In genomic region chr1:36150296-36151132, GRCh38 we compare ENCODE assay signal across 8 cellular contexts. TPM values are rescaled to one million over a fixed set of nuclear protein-coding genes. Genes with fewer than 3 reads are reported as not detected.
DNase-seq lines count a peak whose midpoint lies in the region; ATAC-seq and TF ChIP-seq lines count a peak whose summit lies in the region.

No MANE protein-coding gene starts in this region.

- intact Hi-C loops in Caco-2 (cut with micrococcal nuclease; ENCODE audit: unreplicated experiment), result no loop called here

- H3K9ac ChIP-seq in HUES64 (ENCODE audit: low read depth, low read length) (no peak overlapping the region; the same call in 1 of the 2 replicates), OCI-LY3 (ENCODE audit: low read length) (peak overlapping the region; percentile 62), muscle layer of colon (ENCODE audit: low read length) (peak overlapping the region; percentile 74)

- peak overlapping the region; percentile 100 for H3K27ac Mint-ChIP-seq in Caco-2 (ENCODE audit: unreplicated experiment)
- H3K27ac Mint-ChIP-seq in activated T-cell treated with anti-CD3 and anti-CD28 coated beads, Interleukin-2, amount 50 U/mL, for 24 hours, result peak overlapping the region; percentile 99
- H3K27ac Mint-ChIP-seq in stimulated activated memory B cell treated with anti-CD40 and anti-IgM and Interleukin-4, amounts not matched to agents 10 μg/mL and 1 μg/mL and 100 μg/mL, for 72 hours, result peak overlapping the region; percentile 94

- no peaks in the 10 kb centered on the region for H3K9me3 ChIP-seq in Caco-2
- no peaks in the 10 kb centered on the region for H3K9me3 ChIP-seq in HUES64 (ENCODE audit: insufficient read depth, low read depth, low read length)
- H3K9me3 ChIP-seq in OCI-LY3 (ENCODE audit: insufficient read depth, low read length), result no peaks in the 10 kb centered on the region
- H3K9me3 ChIP-seq in muscle layer of colon (ENCODE audit: low read length), result no peaks in the 10 kb centered on the region

- H3K4me3 Mint-ChIP-seq in Caco-2 (ENCODE audit: unreplicated experiment), result peak overlapping the region; percentile 99
- peak overlapping the region; percentile 99 for H3K4me3 Mint-ChIP-seq in activated T-cell treated with anti-CD3 and anti-CD28 coated beads, Interleukin-2, amount 50 U/mL, for 24 hours
- H3K4me3 Mint-ChIP-seq in stimulated activated memory B cell treated with anti-CD40 and anti-IgM and Interleukin-4, amounts not matched to agents 10 μg/mL and 1 μg/mL and 100 μg/mL, for 72 hours, result peak overlapping the region; percentile 96

- POLR2A ChIA-PET in Caco-2 (lab: Charles Lee), result interaction anchor here (0.6 kb wide), 1 partner anchor 135 kb away, joined by 3 read pairs; no protein-coding TSS in a partner anchor

- ATAC-seq in GM21423 (IDR thresholded peaks at IDR 0.05; ENCODE audit: unreplicated experiment), result peak; percentile 54
- peak; percentile 77 for ATAC-seq in stimulated activated memory B cell treated with anti-CD40 and anti-IgM and Interleukin-4, amounts not matched to agents 10 μg/mL and 1 μg/mL and 100 μg/mL, for 72 hours

- DNase-seq in Caco-2 (peak; percentile 86 to 89), epithelial cell of proximal tubule (ENCODE audit: low read depth) (no peak)
- DNase-seq in activated T-cell treated with anti-CD3 and anti-CD28 coated beads, Interleukin-2, amount 50 U/mL, for 24 hours, result peak; percentile 78

- peak overlapping the region; percentile 81 for H3K4me2 ChIP-seq in OCI-LY3 (ENCODE audit: low read length)

- H3K4me1 Mint-ChIP-seq in Caco-2 (ENCODE audit: low read depth, unreplicated experiment), result no peaks in the 10 kb centered on the region
- peaks cover 76% of the 10 kb centered on the region for H3K4me1 Mint-ChIP-seq in activated T-cell treated with anti-CD3 and anti-CD28 coated beads, Interleukin-2, amount 50 U/mL, for 24 hours (ENCODE audit: low read depth)
- peaks cover 73% of the 10 kb centered on the region for H3K4me1 Mint-ChIP-seq in stimulated activated memory B cell treated with anti-CD40 and anti-IgM and Interleukin-4, amounts not matched to agents 10 μg/mL and 1 μg/mL and 100 μg/mL, for 72 hours

- no peaks in the 10 kb centered on the region for H3K9me3 Mint-ChIP-seq in Caco-2 (ENCODE audit: unreplicated experiment)
- H3K9me3 Mint-ChIP-seq in activated T-cell treated with anti-CD3 and anti-CD28 coated beads, Interleukin-2, amount 50 U/mL, for 24 hours, result no peaks in the 10 kb centered on the region
- H3K9me3 Mint-ChIP-seq in stimulated activated memory B cell treated with anti-CD40 and anti-IgM and Interleukin-4, amounts not matched to agents 10 μg/mL and 1 μg/mL and 100 μg/mL, for 72 hours, result no peaks in the 10 kb centered on the region

- H2AFZ ChIP-seq in OCI-LY3 (ENCODE audit: low read depth, low read length), result peak overlapping the region; percentile 62

- no peaks in the 10 kb centered on the region for H3K27me3 ChIP-seq in Caco-2 (replicated peaks; ENCODE audit: control insufficient read depth, insufficient read depth, low read length)
- peaks cover 42% of the 10 kb centered on the region for H3K27me3 ChIP-seq in HUES64 (ENCODE audit: insufficient read depth, low read length)
- no peaks in the 10 kb centered on the region for H3K27me3 ChIP-seq in OCI-LY3 (ENCODE audit: low read depth, low read length)
- H3K27me3 ChIP-seq in muscle layer of colon (ENCODE audit: control insufficient read depth in 1 of 2, insufficient read depth in 2 of 2, low read length in 2 of 2), result no peaks in the 10 kb centered on the region

- no peak for TF ChIP-seq CTCF in Caco-2 (IDR thresholded peaks at IDR 0.05; ENCODE audit: insufficient read depth in 1 of 2, low read depth in 1 of 2, low read length in 1 of 2, severe bottlenecking in 1 of 2, unreplicated experiment in 1 of 2)
- no peak for TF ChIP-seq CTCF in OCI-LY3 (IDR thresholded peaks at IDR 0.05; ENCODE audit: low read depth, low read length)
- no peak for TF ChIP-seq CTCF in epithelial cell of proximal tubule (conservative IDR thresholded peaks at IDR 0.05; ENCODE audit: low read depth, low read length)

- BruUV-seq in Caco-2 (replicated peaks; lab: Mats Ljungman, UMichigan), result no TSS peak

- H3K36me3 ChIP-seq in Caco-2 (ENCODE audit: control insufficient read depth, insufficient read depth, low read length) (no peaks in the 10 kb centered on the region), HUES64 (ENCODE audit: insufficient read depth, low read length) (no peaks in the 10 kb centered on the region), OCI-LY3 (replicated peaks; ENCODE audit: low read depth, low read length) (peaks cover 3% of the 10 kb centered on the region), muscle layer of colon (ENCODE audit: insufficient read depth, low read length) (peaks cover 5% of the 10 kb centered on the region)

- H4K20me1 ChIP-seq in OCI-LY3 (ENCODE audit: insufficient read depth, low read length), result no peaks in the 10 kb centered on the region

- H3K4me1 ChIP-seq in Caco-2 (peaks cover 16% of the 10 kb centered on the region), HUES64 (ENCODE audit: insufficient read depth, low read length) (peaks cover 20% of the 10 kb centered on the region), OCI-LY3 (ENCODE audit: low read length) (peaks cover 36% of the 10 kb centered on the region), muscle layer of colon (ENCODE audit: insufficient read depth, low read length) (peaks cover 48% of the 10 kb centered on the region)

- WGBS in HUES64, result 18% methylated on average over 12 of the region's 12 CpGs

- peaks cover 17% of the 10 kb centered on the region for H3K36me3 Mint-ChIP-seq in Caco-2 (ENCODE audit: insufficient read depth, unreplicated experiment)
- peaks cover 23% of the 10 kb centered on the region for H3K36me3 Mint-ChIP-seq in activated T-cell treated with anti-CD3 and anti-CD28 coated beads, Interleukin-2, amount 50 U/mL, for 24 hours (ENCODE audit: low read depth)
- H3K36me3 Mint-ChIP-seq in stimulated activated memory B cell treated with anti-CD40 and anti-IgM and Interleukin-4, amounts not matched to agents 10 μg/mL and 1 μg/mL and 100 μg/mL, for 72 hours, result no peaks in the 10 kb centered on the region

- H3K27me3 Mint-ChIP-seq in Caco-2 (ENCODE audit: insufficient read depth, unreplicated experiment), result no peaks in the 10 kb centered on the region
- no peaks in the 10 kb centered on the region for H3K27me3 Mint-ChIP-seq in activated T-cell treated with anti-CD3 and anti-CD28 coated beads, Interleukin-2, amount 50 U/mL, for 24 hours
- no peaks in the 10 kb centered on the region for H3K27me3 Mint-ChIP-seq in stimulated activated memory B cell treated with anti-CD40 and anti-IgM and Interleukin-4, amounts not matched to agents 10 μg/mL and 1 μg/mL and 100 μg/mL, for 72 hours

- peak overlapping the region; percentile 41; the same call in 1 of the 2 replicates for H3K27ac ChIP-seq in HUES64 (ENCODE audit: low read depth, low read length)
- H3K27ac ChIP-seq in OCI-LY3 (ENCODE audit: low read length), result peak overlapping the region; percentile 65
- H3K27ac ChIP-seq in muscle layer of colon (ENCODE audit: low read depth, low read length), result peak overlapping the region; percentile 84

- H3K79me2 ChIP-seq in OCI-LY3 (ENCODE audit: low read length), result peaks cover 35% of the 10 kb centered on the region

- H3K4me3 ChIP-seq in Caco-2 (ENCODE audit: low read depth, low read length) (no peak overlapping the region), HUES64 (ENCODE audit: low read length) (peak overlapping the region; percentile 47), OCI-LY3 (ENCODE audit: low read length) (peak overlapping the region; percentile 74), epithelial cell of proximal tubule (ENCODE audit: low read depth, low read length) (peak overlapping the region; percentile 30), muscle layer of colon (ENCODE audit: low read depth in 1 of 2, low read length in 2 of 2) (peak overlapping the region in 1 of 2 donors; percentile 88)

- CTCF ChIA-PET in Caco-2 (lab: Charles Lee), result interaction anchor here (0.8 to 2.0 kb wide), 9 partner anchors 37 to 219 kb away, joined by 3 to 13 read pairs (median 6); partner anchors contain the start of gene THRAP3

RNA-seq across cellular contexts. Expression of gene TRAPPC3, which starts 1.2 kb away (rescaled TPM):
- total RNA-seq in Caco-2 (2022), result 35.4 and 37.9 TPM in 2 replicates
- 49.9 TPM for polyA plus RNA-seq in HUES64 (2013, experiment 1 of 2)
- 53.5 TPM for polyA plus RNA-seq in HUES64 (2013, experiment 2 of 2)
- 95.9 and 136 TPM in 2 replicates for total RNA-seq in epithelial cell of proximal tubule

RNA-seq across cellular contexts. Expression of gene MAP7D1, which starts 5.4 kb away (rescaled TPM):
- 33.7 and 37.7 TPM in 2 replicates for total RNA-seq in Caco-2 (2022)
- polyA plus RNA-seq in HUES64 (2013, experiment 1 of 2), result 56.9 TPM
- polyA plus RNA-seq in HUES64 (2013, experiment 2 of 2), result 60.4 TPM
- 262 and 280 TPM in 2 replicates for total RNA-seq in epithelial cell of proximal tubule

RNA-seq across cellular contexts. Expression of gene COL8A2, which starts 25.5 kb away (rescaled TPM):
- total RNA-seq in Caco-2 (2022), result 0.07 and 0.18 TPM in 2 replicates
- 0.60 TPM for polyA plus RNA-seq in HUES64 (2013, experiment 1 of 2)
- polyA plus RNA-seq in HUES64 (2013, experiment 2 of 2), result 1.2 TPM
- total RNA-seq in epithelial cell of proximal tubule, result 0.06 and 0.65 TPM in 2 replicates
